In the genomic region with DNA sequence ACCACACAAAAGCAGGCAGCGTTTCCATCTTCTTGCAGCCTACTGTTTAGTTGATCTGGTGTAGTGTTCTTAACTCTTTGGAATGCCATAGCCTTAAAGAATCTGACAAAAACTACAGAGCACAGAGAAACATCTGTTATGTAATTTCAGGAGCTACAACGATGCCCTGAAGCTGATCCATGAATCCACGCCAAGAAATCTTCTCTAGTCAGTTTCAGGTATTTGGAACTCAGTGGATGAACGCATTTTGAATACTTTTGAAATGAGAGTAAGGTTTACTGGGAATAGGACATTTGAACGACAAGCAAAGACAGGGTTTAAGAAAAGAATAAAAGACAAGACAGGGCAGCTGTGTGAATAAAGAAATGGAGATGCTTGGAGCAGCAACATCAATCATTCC, we compare ENCODE assay signal across 23 cellular contexts. TPM values are rescaled to one million over a fixed set of nuclear protein-coding genes. Genes with fewer than 3 reads are reported as not detected.
"Had no signal": no experiment of that assay in that cellular context is flagged by ENCODE, and none has a peak within 500 bp of the region (broad histone marks: within the 10 kb centered on the region; RNA-seq: fewer than 3 reads in every experiment).

No MANE protein-coding gene starts in this region.

- H3K4me1 Mint-ChIP-seq: IgD-negative memory B cell had no signal

- H3K27ac Mint-ChIP-seq: IgD-negative memory B cell had no signal

- DNase-seq: Kasumi-1, MM.1S, NCI-H1092 treated with DMSO at 0.1 percent for 48 hours, NCI-H1436 treated with DMSO at 0.1 percent for 48 hours, NCI-H1694, NCI-H187 treated with DMSO at 0.1 percent for 48 hours, NCI-H2029 treated with DMSO at 0.1 percent for 48 hours, NCI-H226, NCI-H446, NCI-H510A, NCI-H524 treated with DMSO at 0.1 percent for 48 hours, NCI-H69, NCI-H774, RPMI8226, SHP77, SK-N-SH, SW 1271 had no signal

- H3K9ac ChIP-seq: KMS-11, SK-N-SH had no signal

- H3K4me2 ChIP-seq: KMS-11, SK-N-SH had no signal

- H3K27ac ChIP-seq: KMS-11 had no signal

- ATAC-seq: K562 had no signal

- H3K27me3 Mint-ChIP-seq: IgD-negative memory B cell had no signal

- H3K4me3 ChIP-seq: K562 had no signal

- H3K4me3 Mint-ChIP-seq: IgD-negative memory B cell had no signal

- FAIRE-seq: K562, RCC 7860 had no signal

- H3K9me3 ChIP-seq: SK-N-SH had no signal

RNA-seq across cellular contexts. Expression of a gene that starts 17.8 kb away (rescaled TPM):
- total RNA-seq: M059J, SK-MEL-5 had no signal
- polyA plus RNA-seq: IgD-negative memory B cell had no signal
